8 cellular contexts compared by ENCODE assay signal in the genomic region with DNA sequence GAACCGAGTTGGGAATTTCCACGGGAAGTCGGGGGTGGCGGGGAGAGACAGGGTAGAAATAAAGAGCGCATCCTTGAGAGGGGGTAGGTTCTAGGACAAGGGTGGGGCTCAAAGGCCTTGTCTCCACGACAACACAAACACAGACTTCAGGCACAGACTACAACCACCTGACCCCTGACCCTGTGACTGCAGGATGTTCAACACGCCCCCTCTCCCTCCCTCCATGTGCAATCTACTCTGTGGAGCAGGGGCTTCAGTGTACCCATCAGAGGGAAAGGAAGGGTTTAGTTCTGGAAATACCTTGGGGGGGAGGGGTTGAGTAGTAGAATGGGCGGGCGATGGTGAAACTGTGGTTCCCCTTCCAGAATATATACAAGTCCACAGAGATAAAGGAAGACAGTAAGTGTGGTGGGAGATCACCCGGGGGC. TPM values are rescaled to one million over a fixed set of nuclear protein-coding genes. Genes with fewer than 3 reads are reported as not detected.
DNase-seq lines count a peak whose midpoint lies in the region; ATAC-seq and TF ChIP-seq lines count a peak whose summit lies in the region.

No MANE protein-coding gene starts in this region.

- H3K27me3 ChIP-seq in BLaER1 (no peaks in the 10 kb centered on the region), neural progenitor cell (peaks cover 25% of the 10 kb centered on the region), thoracic aorta (replicated peaks; ENCODE audit: insufficient read depth) (no peaks in the 10 kb centered on the region)

- ATAC-seq in thoracic aorta (ENCODE audit: insufficient number of reproducible peaks, low FRiP score, low read depth) (no peak), GM21737 (IDR thresholded peaks at IDR 0.05; ENCODE audit: unreplicated experiment) (no peak)

- H3K27ac ChIP-seq in BLaER1 (peak overlapping the region; percentile 95), neural progenitor cell (no peak overlapping the region), thoracic aorta (peak overlapping the region; percentile 92 to 96)

- H3K79me2 ChIP-seq in neural progenitor cell (ENCODE audit: low read depth) = peaks cover 9% of the 10 kb centered on the region

- H3K27me3 Mint-ChIP-seq in neural progenitor cell (ENCODE audit: insufficient read depth, low read depth) = peaks cover 16% of the 10 kb centered on the region

- TF ChIP-seq CTCF in HFF-Myc (IDR thresholded peaks at IDR 0.05; ENCODE audit: low read depth, low read length, missing control alignments) (no peak), neural progenitor cell (IDR thresholded peaks at IDR 0.05) (no peak), thoracic aorta (IDR thresholded peaks at IDR 0.05) (no peak)

- peak; percentile 77 for DNase-seq in HFF-Myc (ENCODE audit: extremely low read depth, low read depth)
- peak; percentile 48 for DNase-seq in activated effector memory CD4-positive, alpha-beta T cell treated with Interleukin-2 at 50 U/mL for 16 hours
- DNase-seq in fibroblast of the conjunctiva (ENCODE audit: low read depth) = peak; percentile 79
- DNase-seq in neural progenitor cell (ENCODE audit: low spot score) = peak; percentile 62
- no peak for DNase-seq in thoracic aorta (ENCODE audit: low spot score)

- peak overlapping the region; percentile 96 for H3K4me3 ChIP-seq in BLaER1
- H3K4me3 ChIP-seq in HFF-Myc (replicated peaks; ENCODE audit: low read depth, low read length) = peak overlapping the region; percentile 79
- H3K4me3 ChIP-seq in neural progenitor cell = peak overlapping the region; percentile 54
- H3K4me3 ChIP-seq in thoracic aorta = peak overlapping the region; percentile 71

- peaks cover 62% of the 10 kb centered on the region for H3F3A ChIP-seq in neural progenitor cell (ENCODE audit: low read depth)

- H3K4me1 ChIP-seq in BLaER1 = peaks cover 61% of the 10 kb centered on the region
- H3K4me1 ChIP-seq in neural progenitor cell = peaks cover 26% of the 10 kb centered on the region
- peaks cover 39 to 58% of the 10 kb centered on the region in 2 donors for H3K4me1 ChIP-seq in thoracic aorta (ENCODE audit: control insufficient read depth in 1 of 2, low read depth in 2 of 2)

- H3K4me2 ChIP-seq in BLaER1 = peak overlapping the region; percentile 96
- H3K4me2 ChIP-seq in neural progenitor cell = peak overlapping the region; percentile 99

- H3K36me3 ChIP-seq in BLaER1 (peaks cover 45% of the 10 kb centered on the region), neural progenitor cell (no peaks in the 10 kb centered on the region), thoracic aorta (peaks cover 10% of the 10 kb centered on the region)

- no peak overlapping the region for H2AFZ ChIP-seq in neural progenitor cell (replicated peaks)

- H3K4me1 Mint-ChIP-seq in neural progenitor cell = peaks cover 55% of the 10 kb centered on the region

- peaks cover 15% of the 10 kb centered on the region for H3K36me3 Mint-ChIP-seq in neural progenitor cell

- H3K9ac ChIP-seq in BLaER1 (peak overlapping the region; percentile 94), neural progenitor cell (no peak overlapping the region)

- H3K4me3 Mint-ChIP-seq in neural progenitor cell = peak overlapping the region; percentile 95

- no peaks in the 10 kb centered on the region for H3K9me3 ChIP-seq in BLaER1
- H3K9me3 ChIP-seq in neural progenitor cell (ENCODE audit: low read depth) = no peaks in the 10 kb centered on the region
- H3K9me3 ChIP-seq in thoracic aorta = no peaks in the 10 kb centered on the region

- H3K9me3 Mint-ChIP-seq in neural progenitor cell = no peaks in the 10 kb centered on the region

- H4K20me1 ChIP-seq in BLaER1 (peaks cover 66% of the 10 kb centered on the region), neural progenitor cell (ENCODE audit: low read depth) (peaks cover 27% of the 10 kb centered on the region)

- peak overlapping the region; percentile 46 for H3K27ac Mint-ChIP-seq in neural progenitor cell

TF ChIP-seq in PFSK-1, 5 proteins besides CTCF, POLR2A, EP300 and RAD21:
- TF ChIP-seq SIN3A (IDR thresholded peaks at IDR 0.05; ENCODE audit: borderline replicate concordance, insufficient read depth, low read length) = 0 out of 2 replicates have a peak, but pooled peaks have one; percentile 32
- no peak; the same call in 1 of the 2 replicates for TF ChIP-seq POLR2AphosphoS5 (IDR thresholded peaks at IDR 0.05; ENCODE audit: low read depth, low read length)

RNA-seq across cellular contexts. Expression of gene TAPBP, which starts 0.7 kb away (rescaled TPM):
- 20.1 TPM for polyA plus RNA-seq in PFSK-1 (2012; ENCODE audit: insufficient read length, low read depth)
- total RNA-seq in neural progenitor cell (ENCODE audit: low replicate concordance) (1.7 and 6.3 TPM in 2 replicates), thoracic aorta (100 to 1,000 TPM in 1 of 2 donors, 10 to 100 TPM in 1; 88.0 to 107 TPM)

RNA-seq across cellular contexts. Expression of gene ZBTB22, which starts 3.0 kb away (rescaled TPM):
- 26.5 TPM for polyA plus RNA-seq in PFSK-1 (2012; ENCODE audit: insufficient read length, low read depth)
- total RNA-seq in neural progenitor cell (ENCODE audit: low replicate concordance) = 5.7 and 26.7 TPM in 2 replicates
- 10 to 100 TPM; 15.0 to 29.5 TPM for total RNA-seq in thoracic aorta

RNA-seq across cellular contexts. Expression of gene DAXX, which starts 8.2 kb away (rescaled TPM):
- 53.2 TPM for polyA plus RNA-seq in PFSK-1 (2012; ENCODE audit: insufficient read length, low read depth)
- 35.7 and 49.6 TPM in 2 replicates for total RNA-seq in neural progenitor cell (ENCODE audit: low replicate concordance)
- total RNA-seq in thoracic aorta = 10 to 100 TPM; 32.4 to 78.5 TPM

RNA-seq across cellular contexts. Expression of gene RGL2, which starts 15.8 kb away (rescaled TPM):
- polyA plus RNA-seq in PFSK-1 (2012; ENCODE audit: insufficient read length, low read depth) = 34.9 TPM
- 28.3 and 63.4 TPM in 2 replicates for total RNA-seq in neural progenitor cell (ENCODE audit: low replicate concordance)
- 10 to 100 TPM; 49.9 to 83.5 TPM for total RNA-seq in thoracic aorta

RNA-seq across cellular contexts. Expression of gene PFDN6, which starts 25.1 kb away (rescaled TPM):
- polyA plus RNA-seq in PFSK-1 (2012; ENCODE audit: insufficient read length, low read depth) = 94.4 TPM
- total RNA-seq in neural progenitor cell (ENCODE audit: low replicate concordance) = 35.6 and 54.5 TPM in 2 replicates
- 10 to 100 TPM; 26.8 to 31.9 TPM for total RNA-seq in thoracic aorta

Comparison
In these comparisons a context has a peak if more than half of its experiments do, and no peak if none do; other contexts are left out.
1. RNA of gene TAPBP, which starts 0.7 kb away (total RNA-seq): 88.0 to 107 TPM in thoracic aorta; 1.7 to 6.3 TPM in neural progenitor cell; every median in the first group is over 10 times any median in the second.
2. Peak in every context shown above with its lines, with median percentiles within 50 percentile points of each other: H3K4me3 ChIP-seq.